In genomic region chr1:53121319-53122172, GRCh38 we compare ENCODE assay signal across 1 cellular context.
TF ChIP-seq lines count a peak whose summit lies in the region.

No MANE protein-coding gene starts in this region.

TF ChIP-seq in HepG2, 621 proteins besides CTCF, POLR2A, EP300 and RAD21 (continued from another document and continues in another):
- TF ChIP-seq SMAD9 (CRISPR knock-in tag; IDR thresholded peaks at IDR 0.05) (0 out of 2 replicates have a peak, but pooled peaks have one; percentile 40), ZNF792 (CRISPR knock-in tag; IDR thresholded peaks at IDR 0.05) (peak; percentile 75; the same call in 1 of the 2 replicates), CCDC6 (CRISPR knock-in tag; IDR thresholded peaks at IDR 0.05) (no peak), ZBTB21 (CRISPR knock-in tag; IDR thresholded peaks at IDR 0.05) (no peak), ZNF713 (CRISPR knock-in tag; IDR thresholded peaks at IDR 0.05) (no peak), MAFF (IDR thresholded peaks at IDR 0.05; ENCODE audit: low read depth, low read length) (no peak), JDP2 (CRISPR knock-in tag; IDR thresholded peaks at IDR 0.05; ENCODE audit: borderline replicate concordance) (no peak), ZNF775 (CRISPR knock-in tag; IDR thresholded peaks at IDR 0.05; ENCODE audit: borderline replicate concordance) (no peak), STAT6 (CRISPR knock-in tag; IDR thresholded peaks at IDR 0.05; ENCODE audit: borderline replicate concordance) (no peak; the same call in 1 of the 2 replicates), SUZ12 (IDR thresholded peaks at IDR 0.05; ENCODE audit: low read depth, low read length) (no peak), ZKSCAN5 (CRISPR knock-in tag; IDR thresholded peaks at IDR 0.05) (0 out of 2 replicates have a peak, but pooled peaks have one; percentile 44), ZNF543 (CRISPR knock-in tag; IDR thresholded peaks at IDR 0.05) (no peak), TBP (CRISPR knock-in tag; IDR thresholded peaks at IDR 0.05) (no peak), RBM22 (optimal IDR thresholded peaks at IDR 0.05; ENCODE audit: low read length) (no peak), ZNF546 (CRISPR knock-in tag; conservative IDR thresholded peaks at IDR 0.05) (0 out of 2 replicates have a peak, but pooled peaks have one; percentile 14), ZNF605 (CRISPR knock-in tag; IDR thresholded peaks at IDR 0.05) (peak; percentile 61; the same call in 1 of the 2 replicates), JUND (CRISPR knock-in tag; IDR thresholded peaks at IDR 0.05) (peak; percentile 98), PTBP1 (IDR thresholded peaks at IDR 0.05; ENCODE audit: low read depth, low read length, poor library complexity, severe bottlenecking) (no peak), ONECUT2 (CRISPR knock-in tag; IDR thresholded peaks at IDR 0.05) (no peak), CBFB (CRISPR knock-in tag; IDR thresholded peaks at IDR 0.05) (no peak), ZNF335 (CRISPR knock-in tag; IDR thresholded peaks at IDR 0.05) (0 out of 2 replicates have a peak, but pooled peaks have one; percentile 26), ZNF7 (CRISPR knock-in tag; IDR thresholded peaks at IDR 0.05) (no peak), HMG20B (CRISPR knock-in tag; conservative IDR thresholded peaks at IDR 0.05) (no peak), ZNF564 (CRISPR knock-in tag; IDR thresholded peaks at IDR 0.05) (peak; percentile 89; the same call in 1 of the 2 replicates), PHF20 (CRISPR knock-in tag; IDR thresholded peaks at IDR 0.05) (no peak), ARNT (IDR thresholded peaks at IDR 0.05) (no peak), FUBP1 (CRISPR knock-in tag; IDR thresholded peaks at IDR 0.05; ENCODE audit: borderline replicate concordance) (peak; percentile 34; the same call in 1 of the 2 replicates), ZNF367 (CRISPR knock-in tag; IDR thresholded peaks at IDR 0.05; ENCODE audit: borderline replicate concordance) (no peak), ZFP41 (CRISPR knock-in tag; IDR thresholded peaks at IDR 0.05; ENCODE audit: borderline replicate concordance) (no peak), KAT2B (IDR thresholded peaks at IDR 0.05; ENCODE audit: borderline replicate concordance, low read depth, low read length) (no peak), TIGD3 (CRISPR knock-in tag; IDR thresholded peaks at IDR 0.05; ENCODE audit: borderline replicate concordance) (no peak), ZNF503 (CRISPR knock-in tag; IDR thresholded peaks at IDR 0.05) (peak; percentile 85; the same call in 1 of the 2 replicates), NR2F6 (IDR thresholded peaks at IDR 0.05) (peak; percentile 62), NR2F6 (CRISPR knock-in tag; IDR thresholded peaks at IDR 0.05) (peak; percentile 63), MYPOP (CRISPR knock-in tag; IDR thresholded peaks at IDR 0.05) (no peak; the same call in 1 of the 2 replicates), RFXANK (CRISPR knock-in tag; IDR thresholded peaks at IDR 0.05) (0 out of 2 replicates have a peak, but pooled peaks have one; percentile 44), KLF9 (CRISPR knock-in tag; IDR thresholded peaks at IDR 0.05; ENCODE audit: low read depth) (no peak), TBX3 (IDR thresholded peaks at IDR 0.05; ENCODE audit: borderline replicate concordance) (peak; percentile 85), JARID2 (CRISPR knock-in tag; IDR thresholded peaks at IDR 0.05; ENCODE audit: insufficient replicate concordance) (no peak), SMC3 (IDR thresholded peaks at IDR 0.05; ENCODE audit: low read length) (no peak), PRMT3 (CRISPR knock-in tag; IDR thresholded peaks at IDR 0.05; ENCODE audit: borderline replicate concordance, low read depth) (no peak)
- TF ChIP-seq, protein P1, sequence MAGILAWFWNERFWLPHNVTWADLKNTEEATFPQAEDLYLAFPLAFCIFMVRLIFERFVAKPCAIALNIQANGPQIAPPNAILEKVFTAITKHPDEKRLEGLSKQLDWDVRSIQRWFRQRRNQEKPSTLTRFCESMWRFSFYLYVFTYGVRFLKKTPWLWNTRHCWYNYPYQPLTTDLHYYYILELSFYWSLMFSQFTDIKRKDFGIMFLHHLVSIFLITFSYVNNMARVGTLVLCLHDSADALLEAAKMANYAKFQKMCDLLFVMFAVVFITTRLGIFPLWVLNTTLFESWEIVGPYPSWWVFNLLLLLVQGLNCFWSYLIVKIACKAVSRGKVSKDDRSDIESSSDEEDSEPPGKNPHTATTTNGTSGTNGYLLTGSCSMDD (CRISPR knock-in tag; IDR thresholded peaks at IDR 0.05): no peak
- TF ChIP-seq, protein P2, sequence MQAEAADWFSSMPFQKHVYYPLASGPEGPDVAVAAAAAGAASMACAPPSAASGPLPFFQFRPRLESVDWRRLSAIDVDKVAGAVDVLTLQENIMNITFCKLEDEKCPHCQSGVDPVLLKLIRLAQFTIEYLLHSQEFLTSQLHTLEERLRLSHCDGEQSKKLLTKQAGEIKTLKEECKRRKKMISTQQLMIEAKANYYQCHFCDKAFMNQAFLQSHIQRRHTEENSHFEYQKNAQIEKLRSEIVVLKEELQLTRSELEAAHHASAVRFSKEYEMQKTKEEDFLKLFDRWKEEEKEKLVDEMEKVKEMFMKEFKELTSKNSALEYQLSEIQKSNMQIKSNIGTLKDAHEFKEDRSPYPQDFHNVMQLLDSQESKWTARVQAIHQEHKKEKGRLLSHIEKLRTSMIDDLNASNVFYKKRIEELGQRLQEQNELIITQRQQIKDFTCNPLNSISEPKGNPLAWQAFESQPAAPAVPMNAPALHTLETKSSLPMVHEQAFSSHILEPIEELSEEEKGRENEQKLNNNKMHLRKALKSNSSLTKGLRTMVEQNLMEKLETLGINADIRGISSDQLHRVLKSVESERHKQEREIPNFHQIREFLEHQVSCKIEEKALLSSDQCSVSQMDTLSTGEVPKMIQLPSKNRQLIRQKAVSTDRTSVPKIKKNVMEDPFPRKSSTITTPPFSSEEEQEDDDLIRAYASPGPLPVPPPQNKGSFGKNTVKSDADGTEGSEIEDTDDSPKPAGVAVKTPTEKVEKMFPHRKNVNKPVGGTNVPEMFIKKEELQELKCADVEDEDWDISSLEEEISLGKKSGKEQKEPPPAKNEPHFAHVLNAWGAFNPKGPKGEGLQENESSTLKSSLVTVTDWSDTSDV (CRISPR knock-in tag; IDR thresholded peaks at IDR 0.05): no peak
- TF ChIP-seq, protein P3, sequence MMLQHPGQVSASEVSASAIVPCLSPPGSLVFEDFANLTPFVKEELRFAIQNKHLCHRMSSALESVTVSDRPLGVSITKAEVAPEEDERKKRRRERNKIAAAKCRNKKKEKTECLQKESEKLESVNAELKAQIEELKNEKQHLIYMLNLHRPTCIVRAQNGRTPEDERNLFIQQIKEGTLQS (CRISPR knock-in tag; IDR thresholded peaks at IDR 0.05): peak; percentile 84
- TF ChIP-seq, protein P4, sequence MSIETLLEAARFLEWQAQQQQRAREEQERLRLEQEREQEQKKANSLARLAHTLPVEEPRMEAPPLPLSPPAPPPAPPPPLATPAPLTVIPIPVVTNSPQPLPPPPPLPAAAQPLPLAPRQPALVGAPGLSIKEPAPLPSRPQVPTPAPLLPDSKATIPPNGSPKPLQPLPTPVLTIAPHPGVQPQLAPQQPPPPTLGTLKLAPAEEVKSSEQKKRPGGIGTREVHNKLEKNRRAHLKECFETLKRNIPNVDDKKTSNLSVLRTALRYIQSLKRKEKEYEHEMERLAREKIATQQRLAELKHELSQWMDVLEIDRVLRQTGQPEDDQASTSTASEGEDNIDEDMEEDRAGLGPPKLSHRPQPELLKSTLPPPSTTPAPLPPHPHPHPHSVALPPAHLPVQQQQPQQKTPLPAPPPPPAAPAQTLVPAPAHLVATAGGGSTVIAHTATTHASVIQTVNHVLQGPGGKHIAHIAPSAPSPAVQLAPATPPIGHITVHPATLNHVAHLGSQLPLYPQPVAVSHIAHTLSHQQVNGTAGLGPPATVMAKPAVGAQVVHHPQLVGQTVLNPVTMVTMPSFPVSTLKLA (IDR thresholded peaks at IDR 0.05): peak; percentile 88
- TF ChIP-seq, protein P5, sequence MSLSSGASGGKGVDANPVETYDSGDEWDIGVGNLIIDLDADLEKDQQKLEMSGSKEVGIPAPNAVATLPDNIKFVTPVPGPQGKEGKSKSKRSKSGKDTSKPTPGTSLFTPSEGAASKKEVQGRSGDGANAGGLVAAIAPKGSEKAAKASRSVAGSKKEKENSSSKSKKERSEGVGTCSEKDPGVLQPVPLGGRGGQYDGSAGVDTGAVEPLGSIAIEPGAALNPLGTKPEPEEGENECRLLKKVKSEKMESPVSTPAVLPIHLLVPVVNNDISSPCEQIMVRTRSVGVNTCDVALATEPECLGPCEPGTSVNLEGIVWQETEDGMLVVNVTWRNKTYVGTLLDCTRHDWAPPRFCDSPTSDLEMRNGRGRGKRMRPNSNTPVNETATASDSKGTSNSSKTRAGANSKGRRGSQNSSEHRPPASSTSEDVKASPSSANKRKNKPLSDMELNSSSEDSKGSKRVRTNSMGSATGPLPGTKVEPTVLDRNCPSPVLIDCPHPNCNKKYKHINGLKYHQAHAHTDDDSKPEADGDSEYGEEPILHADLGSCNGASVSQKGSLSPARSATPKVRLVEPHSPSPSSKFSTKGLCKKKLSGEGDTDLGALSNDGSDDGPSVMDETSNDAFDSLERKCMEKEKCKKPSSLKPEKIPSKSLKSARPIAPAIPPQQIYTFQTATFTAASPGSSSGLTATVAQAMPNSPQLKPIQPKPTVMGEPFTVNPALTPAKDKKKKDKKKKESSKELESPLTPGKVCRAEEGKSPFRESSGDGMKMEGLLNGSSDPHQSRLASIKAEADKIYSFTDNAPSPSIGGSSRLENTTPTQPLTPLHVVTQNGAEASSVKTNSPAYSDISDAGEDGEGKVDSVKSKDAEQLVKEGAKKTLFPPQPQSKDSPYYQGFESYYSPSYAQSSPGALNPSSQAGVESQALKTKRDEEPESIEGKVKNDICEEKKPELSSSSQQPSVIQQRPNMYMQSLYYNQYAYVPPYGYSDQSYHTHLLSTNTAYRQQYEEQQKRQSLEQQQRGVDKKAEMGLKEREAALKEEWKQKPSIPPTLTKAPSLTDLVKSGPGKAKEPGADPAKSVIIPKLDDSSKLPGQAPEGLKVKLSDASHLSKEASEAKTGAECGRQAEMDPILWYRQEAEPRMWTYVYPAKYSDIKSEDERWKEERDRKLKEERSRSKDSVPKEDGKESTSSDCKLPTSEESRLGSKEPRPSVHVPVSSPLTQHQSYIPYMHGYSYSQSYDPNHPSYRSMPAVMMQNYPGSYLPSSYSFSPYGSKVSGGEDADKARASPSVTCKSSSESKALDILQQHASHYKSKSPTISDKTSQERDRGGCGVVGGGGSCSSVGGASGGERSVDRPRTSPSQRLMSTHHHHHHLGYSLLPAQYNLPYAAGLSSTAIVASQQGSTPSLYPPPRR (CRISPR knock-in tag; IDR thresholded peaks at IDR 0.05; ENCODE audit: borderline replicate concordance): peak; percentile 94
